Comparison of ENCODE assay signal across 9 cellular contexts in genomic region chr14:101824339-101824727, GRCh38.
A peak's percentile ranks its signal among the peaks of the same experiment; 100 is the strongest.
DNase-seq lines count a peak whose midpoint lies in the region; ATAC-seq and TF ChIP-seq lines count a peak whose summit lies in the region.
"Had no signal": no experiment of that assay in that cellular context is flagged by ENCODE, and none has a peak within 500 bp of the region (broad histone marks: within the 10 kb centered on the region; RNA-seq: fewer than 3 reads in every experiment).

No MANE protein-coding gene starts in this region.

- H3K27ac Mint-ChIP-seq in effector memory CD8-positive, alpha-beta T cell, result peak overlapping the region; percentile 98 to 100

- no peaks in the 10 kb centered on the region for H3K9me3 ChIP-seq in MM.1S (replicated peaks; ENCODE audit: insufficient read depth, low read length)

- peaks cover 97% of the 10 kb centered on the region for H3K36me3 Mint-ChIP-seq in effector memory CD8-positive, alpha-beta T cell (ENCODE audit: insufficient read depth)

- no peaks in the 10 kb centered on the region for H3K9me3 Mint-ChIP-seq in effector memory CD8-positive, alpha-beta T cell

- H3K4me3 ChIP-seq in MM.1S (ENCODE audit: low read length), result peak overlapping the region; percentile 43
- peak overlapping the region; percentile 54 for H3K4me3 ChIP-seq in rectal smooth muscle tissue (ENCODE audit: low read length)

- H3K9me2 ChIP-seq in MM.1S (replicated peaks; ENCODE audit: insufficient read depth, low read length), result no peaks in the 10 kb centered on the region

- H3F3A ChIP-seq in MM.1S (ENCODE audit: insufficient read depth, low read length), result peaks cover 12% of the 10 kb centered on the region

- ATAC-seq in GM18858 (IDR thresholded peaks at IDR 0.05; ENCODE audit: unreplicated experiment) (peak; percentile 1), GM18867 (IDR thresholded peaks at IDR 0.05; ENCODE audit: unreplicated experiment) (no peak)
- no peak for ATAC-seq in effector memory CD8-positive, alpha-beta T cell (replicated peaks)

- H3K36me3 ChIP-seq in MM.1S (replicated peaks; ENCODE audit: insufficient read depth, low read length) (no peaks in the 10 kb centered on the region), rectal smooth muscle tissue (ENCODE audit: control insufficient read depth, insufficient read depth, low read length) (no peaks in the 10 kb centered on the region)

- no peak overlapping the region for H2AFZ ChIP-seq in MM.1S (ENCODE audit: low read length)

- H3K27me3 Mint-ChIP-seq in effector memory CD8-positive, alpha-beta T cell, result no peaks in the 10 kb centered on the region

- peak overlapping the region; percentile 87 for H3K9ac ChIP-seq in MM.1S (ENCODE audit: low read length)
- H3K9ac ChIP-seq in rectal smooth muscle tissue (ENCODE audit: low read length), result peak overlapping the region; percentile 12

- peak overlapping the region; percentile 100 for H3K27ac ChIP-seq in MM.1S (ENCODE audit: low read length)
- peak overlapping the region; percentile 91 for H3K27ac ChIP-seq in rectal smooth muscle tissue (ENCODE audit: low read depth, low read length)
- H3K27ac ChIP-seq: foreskin keratinocyte had no signal

- H4K20me1 ChIP-seq in MM.1S (ENCODE audit: insufficient read depth, low read length), result no peaks in the 10 kb centered on the region

- H3K79me2 ChIP-seq in MM.1S (ENCODE audit: low read length), result peaks cover 85% of the 10 kb centered on the region

- H3K4me1 ChIP-seq in MM.1S (ENCODE audit: low read length), result peaks cover 35% of the 10 kb centered on the region
- H3K4me1 ChIP-seq in rectal smooth muscle tissue (ENCODE audit: control insufficient read depth, insufficient read depth, low read length), result peaks cover 41% of the 10 kb centered on the region

- peak overlapping the region; percentile 86 to 90 for H3K4me3 Mint-ChIP-seq in effector memory CD8-positive, alpha-beta T cell

- H3K4me2 ChIP-seq in MM.1S (ENCODE audit: low read depth, low read length), result peak overlapping the region; percentile 86

- peaks cover 58 to 82% of the 10 kb centered on the region in 2 donors for H3K4me1 Mint-ChIP-seq in effector memory CD8-positive, alpha-beta T cell (ENCODE audit: low read depth in 2 of 2)

- no peak for TF ChIP-seq CTCF in MM.1S (IDR thresholded peaks at IDR 0.05; ENCODE audit: low read length)

- DNase-seq in MM.1S (no peak), NCI-H1092 (lab: John Stamatoyannopoulos, UW) (no peak), inferior parietal cortex (ENCODE audit: extremely low spot score) (no peak), NCI-H128 (lab: John Stamatoyannopoulos, UW; ENCODE audit: unreplicated experiment) (no peak)
- no peak for DNase-seq in effector memory CD8-positive, alpha-beta T cell

- H3K27me3 ChIP-seq in MM.1S (replicated peaks; ENCODE audit: insufficient read depth, low read length) (no peaks in the 10 kb centered on the region), rectal smooth muscle tissue (ENCODE audit: control insufficient read depth, insufficient read depth, low read length) (no peaks in the 10 kb centered on the region)
- H3K27me3 ChIP-seq: foreskin keratinocyte had no signal
